2 cellular contexts compared by ENCODE assay signal in the genomic region with DNA sequence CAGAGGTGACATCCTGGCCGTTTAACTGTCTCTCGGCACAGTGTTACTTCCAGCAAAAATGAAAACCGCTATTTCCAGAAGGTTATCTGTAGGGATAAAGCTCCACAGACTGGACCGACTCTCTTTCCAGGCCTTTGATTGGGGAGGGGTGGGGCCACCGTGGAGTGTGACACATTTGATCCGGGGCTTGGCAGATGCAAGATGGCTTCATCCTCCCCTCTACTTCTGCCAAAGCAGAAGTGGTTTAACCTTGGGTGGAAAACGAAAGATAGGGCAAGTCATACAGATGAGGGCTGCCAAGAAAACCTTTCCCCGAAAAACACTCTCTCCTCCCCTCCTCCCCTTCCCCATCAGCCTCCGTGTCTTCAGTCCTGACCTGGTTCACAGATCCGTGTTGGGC.
TF ChIP-seq lines count a peak whose summit lies in the region.

No MANE protein-coding gene starts in this region.

TF ChIP-seq in HepG2, 621 proteins besides CTCF, POLR2A, EP300 and RAD21 (continued from another document):
- TF ChIP-seq, protein P1, sequence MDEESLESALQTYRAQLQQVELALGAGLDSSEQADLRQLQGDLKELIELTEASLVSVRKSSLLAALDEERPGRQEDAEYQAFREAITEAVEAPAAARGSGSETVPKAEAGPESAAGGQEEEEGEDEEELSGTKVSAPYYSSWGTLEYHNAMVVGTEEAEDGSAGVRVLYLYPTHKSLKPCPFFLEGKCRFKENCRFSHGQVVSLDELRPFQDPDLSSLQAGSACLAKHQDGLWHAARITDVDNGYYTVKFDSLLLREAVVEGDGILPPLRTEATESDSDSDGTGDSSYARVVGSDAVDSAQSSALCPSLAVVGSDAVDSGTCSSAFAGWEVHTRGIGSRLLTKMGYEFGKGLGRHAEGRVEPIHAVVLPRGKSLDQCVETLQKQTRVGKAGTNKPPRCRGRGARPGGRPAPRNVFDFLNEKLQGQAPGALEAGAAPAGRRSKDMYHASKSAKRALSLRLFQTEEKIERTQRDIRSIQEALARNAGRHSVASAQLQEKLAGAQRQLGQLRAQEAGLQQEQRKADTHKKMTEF (CRISPR knock-in tag; IDR thresholded peaks at IDR 0.05): no peak
- TF ChIP-seq NAIF1 (CRISPR knock-in tag; IDR thresholded peaks at IDR 0.05; ENCODE audit: borderline replicate concordance): no peak
- TF ChIP-seq ZNF382 (CRISPR knock-in tag; IDR thresholded peaks at IDR 0.05; ENCODE audit: borderline replicate concordance): no peak
- no peak for TF ChIP-seq LCORL (IDR thresholded peaks at IDR 0.05)
- TF ChIP-seq LCORL (CRISPR knock-in tag; IDR thresholded peaks at IDR 0.05): no peak
- TF ChIP-seq ZNF501 (CRISPR knock-in tag; IDR thresholded peaks at IDR 0.05): no peak
- TF ChIP-seq KLF15 (CRISPR knock-in tag; IDR thresholded peaks at IDR 0.05; ENCODE audit: borderline replicate concordance): no peak
- TF ChIP-seq MIXL1 (CRISPR knock-in tag; IDR thresholded peaks at IDR 0.05): no peak
- TF ChIP-seq ZNF775 (CRISPR knock-in tag; IDR thresholded peaks at IDR 0.05; ENCODE audit: borderline replicate concordance): no peak
- TF ChIP-seq ZNF878 (CRISPR knock-in tag; IDR thresholded peaks at IDR 0.05): no peak

TF ChIP-seq in K562, 482 proteins besides CTCF, POLR2A, EP300 and RAD21 (continued from another document):
- TF ChIP-seq PRDM10 (IDR thresholded peaks at IDR 0.05; ENCODE audit: partially characterized antibody) (peak; percentile 78), SPI1 (IDR thresholded peaks at IDR 0.05; ENCODE audit: borderline replicate concordance, low read depth, low read length) (peak; percentile 25; the same call in 1 of the 2 replicates)
TF ChIP-seq in K562: peak in this region for 2.
